In genomic region chr6:30570760-30571084, GRCh38 we compare ENCODE assay signal across 1 cellular context.
A peak's percentile ranks its signal among the peaks of the same experiment; 100 is the strongest.
TF ChIP-seq lines count a peak whose summit lies in the region.

No MANE protein-coding gene starts in this region.

TF ChIP-seq in K562, 482 proteins besides CTCF, POLR2A, EP300 and RAD21 (continued from another document):
- peak in 1 of 2 experiments; percentile 50; a peak in 2 of 4 replicates for TF ChIP-seq MLLT1 (IDR thresholded peaks at IDR 0.05)
- TF ChIP-seq SLC30A9 (CRISPR knock-in tag; IDR thresholded peaks at IDR 0.05) = no peak
- TF ChIP-seq ZNF57 (CRISPR knock-in tag; IDR thresholded peaks at IDR 0.05) = no peak
- TF ChIP-seq ZNF143 (CRISPR knock-in tag; IDR thresholded peaks at IDR 0.05) = no peak
- TF ChIP-seq RNF219 (CRISPR knock-in tag; IDR thresholded peaks at IDR 0.05) = no peak
- TF ChIP-seq THRAP3 (IDR thresholded peaks at IDR 0.05; ENCODE audit: borderline replicate concordance) = no peak
- TF ChIP-seq ZNF12 (CRISPR knock-in tag; IDR thresholded peaks at IDR 0.05) = 0 out of 2 replicates have a peak, but pooled peaks have one; percentile 30
- no peak for TF ChIP-seq SUPT5H (IDR thresholded peaks at IDR 0.05)
- no peak for TF ChIP-seq ZNF239 (CRISPR knock-in tag; IDR thresholded peaks at IDR 0.05)
- no peak for TF ChIP-seq PKNOX1 (IDR thresholded peaks at IDR 0.05)
- TF ChIP-seq CEBPB (tag; IDR thresholded peaks at IDR 0.05) = no peak
- TF ChIP-seq RHOXF2B (CRISPR knock-in tag; conservative IDR thresholded peaks at IDR 0.05) = no peak
- no peak for TF ChIP-seq TEAD4 (IDR thresholded peaks at IDR 0.05; ENCODE audit: low read length)
- TF ChIP-seq TEAD4 (CRISPR knock-in tag; IDR thresholded peaks at IDR 0.05; ENCODE audit: borderline replicate concordance) = no peak
- no peak for TF ChIP-seq STAT5B (CRISPR knock-in tag; IDR thresholded peaks at IDR 0.05)
- TF ChIP-seq KAT7 (CRISPR knock-in tag; IDR thresholded peaks at IDR 0.05; ENCODE audit: borderline replicate concordance) = no peak; the same call in 1 of the 2 replicates
- TF ChIP-seq SMARCC2 (IDR thresholded peaks at IDR 0.05; ENCODE audit: low read depth) = peak; percentile 57
- no peak for TF ChIP-seq NR2C1 (IDR thresholded peaks at IDR 0.05)
- TF ChIP-seq NR2C1 (tag; IDR thresholded peaks at IDR 0.05) = no peak
- TF ChIP-seq HNRNPLL (IDR thresholded peaks at IDR 0.05; ENCODE audit: low read depth, low read length, poor library complexity, severe bottlenecking) = no peak
- TF ChIP-seq IFI16 (CRISPR knock-in tag; IDR thresholded peaks at IDR 0.05) = no peak
- no peak for TF ChIP-seq ETV5 (CRISPR knock-in tag; IDR thresholded peaks at IDR 0.05; ENCODE audit: low read depth)
- TF ChIP-seq BCOR (IDR thresholded peaks at IDR 0.05) = peak; percentile 14; the same call in 1 of the 2 replicates
- peak; percentile 66; the same call in 1 of the 2 replicates for TF ChIP-seq SMARCA5 (IDR thresholded peaks at IDR 0.05)
- TF ChIP-seq ZNF124 (CRISPR knock-in tag; IDR thresholded peaks at IDR 0.05) = no peak
- no peak for TF ChIP-seq ZNF778 (CRISPR knock-in tag; IDR thresholded peaks at IDR 0.05)
- TF ChIP-seq FOXK1 (CRISPR knock-in tag; IDR thresholded peaks at IDR 0.05; ENCODE audit: borderline replicate concordance) = no peak
- TF ChIP-seq CREB1 (IDR thresholded peaks at IDR 0.05) = no peak
- TF ChIP-seq CREB1 (CRISPR knock-in tag; IDR thresholded peaks at IDR 0.05) = no peak
- no peak for TF ChIP-seq THRB (CRISPR knock-in tag; conservative IDR thresholded peaks at IDR 0.05)
TF ChIP-seq in K562: peak in this region for 33.
